ENCODE assay signal across 4 cellular contexts in the genomic region with DNA sequence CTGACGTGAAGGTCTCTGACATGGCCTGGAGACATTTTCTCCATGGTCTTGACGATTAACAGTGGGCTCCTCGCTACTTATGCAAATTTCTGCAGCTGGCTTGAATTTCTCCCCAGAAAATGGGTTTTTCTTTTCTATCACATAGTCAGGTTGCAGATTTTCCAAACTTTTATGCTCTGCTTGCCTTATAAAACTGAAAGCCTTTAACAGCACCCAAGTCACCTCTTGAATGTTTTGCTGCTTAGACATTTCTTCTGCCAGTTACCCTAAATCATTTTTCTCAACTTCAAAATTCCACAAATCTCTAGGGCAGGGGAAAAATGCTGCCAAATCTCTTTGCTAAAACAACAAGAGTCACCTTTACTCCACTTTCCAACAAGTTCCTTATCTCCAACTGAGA. TPM values are rescaled to one million over a fixed set of nuclear protein-coding genes. Genes with fewer than 3 reads are reported as not detected.
"Had no signal": no experiment of that assay in that cellular context is flagged by ENCODE, and none has a peak within 500 bp of the region (broad histone marks: within the 10 kb centered on the region; RNA-seq: fewer than 3 reads in every experiment).

No MANE protein-coding gene starts in this region.

RNA-seq across cellular contexts. Expression of gene NOX3, which starts 12.9 kb away (rescaled TPM):
- total RNA-seq: LHCN-M2, M059J, MCF 10A, NCI-H460 had no signal
